ENCODE assay signal across 14 cellular contexts in the genomic region with DNA sequence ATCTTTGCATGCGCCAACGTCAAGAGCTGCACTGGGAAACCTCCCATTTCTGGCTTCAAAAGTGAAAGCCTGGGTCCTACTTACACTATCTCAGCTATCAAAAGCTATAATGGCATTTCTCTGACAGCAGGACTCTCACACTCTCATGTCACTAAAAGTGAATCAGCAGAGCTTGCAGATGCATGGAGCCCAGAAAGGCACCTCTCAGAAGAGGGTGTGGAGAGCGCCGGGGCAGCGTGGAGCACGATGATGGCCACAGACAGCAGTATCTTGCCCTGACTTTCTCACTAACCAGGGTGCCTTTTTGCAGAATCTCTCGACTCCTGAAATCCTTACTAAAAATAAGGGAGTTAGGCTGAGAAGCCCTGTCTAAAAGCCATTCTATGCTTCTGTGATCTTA.
A peak's percentile ranks its signal among the peaks of the same experiment; 100 is the strongest.
DNase-seq lines count a peak whose midpoint lies in the region; ATAC-seq, FAIRE-seq and TF ChIP-seq lines count a peak whose summit lies in the region.
"Had no signal": no experiment of that assay in that cellular context is flagged by ENCODE, and none has a peak within 500 bp of the region (broad histone marks: within the 10 kb centered on the region; RNA-seq: fewer than 3 reads in every experiment).

No MANE protein-coding gene starts in this region.

- peaks cover 21% of the 10 kb centered on the region for H3K4me1 Mint-ChIP-seq in GM23338
- H3K4me1 Mint-ChIP-seq in WTC11 = peaks cover 23% of the 10 kb centered on the region
- H3K4me1 Mint-ChIP-seq: CD4-positive, CD25-positive, alpha-beta regulatory T cell had no signal

- WGBS in GM23248 (ENCODE audit: low coverage in 1 of 2, low lambda C conversion rate in 2 of 2, missing lambda C conversion rate in 2 of 2), 2 experiments = 52 to 56% methylated on average over 7 of the region's 7 CpGs

- H3K36me3 Mint-ChIP-seq in GM23338 (ENCODE audit: low read depth) (peaks cover 68% of the 10 kb centered on the region), WTC11 (peaks cover 70% of the 10 kb centered on the region)
- H3K36me3 Mint-ChIP-seq: CD4-positive, CD25-positive, alpha-beta regulatory T cell had no signal

- H3K27ac Mint-ChIP-seq in GM23338 (peak overlapping the region; percentile 26; the same call in 1 of the 2 replicates), WTC11 (no peak overlapping the region)
- H3K27ac Mint-ChIP-seq: CD4-positive, CD25-positive, alpha-beta regulatory T cell had no signal

- H3K9me3 Mint-ChIP-seq in GM23338 (no peaks in the 10 kb centered on the region), WTC11 (no peaks in the 10 kb centered on the region)

- H3K79me2 ChIP-seq in GM23338 (replicated peaks; ENCODE audit: insufficient read depth) (0 out of 2 replicates have a peak, but pooled peaks cover 5% of the 10 kb centered on the region), GM23248 (ENCODE audit: insufficient read depth) (no peaks in the 10 kb centered on the region)

- H4K20me1 ChIP-seq in GM23338 (replicated peaks; ENCODE audit: insufficient read depth) = 0 out of 2 replicates have a peak, but pooled peaks cover 5% of the 10 kb centered on the region
- no peaks in the 10 kb centered on the region for H4K20me1 ChIP-seq in GM23248 (ENCODE audit: insufficient read depth)
- H4K20me1 ChIP-seq: BLaER1 treated with 17β-estradiol and CSF1 and Interleukin-3, amounts not matched to agents 10 nM and 100 nM had no signal

- intact Hi-C loops in left ventricle myocardium inferior (cut with micrococcal nuclease) = loop anchor here (10.0 kb wide), 1 partner anchor 64 kb away; no protein-coding TSS in a partner anchor

- no peak for TF ChIP-seq CTCF in GM23338 (conservative IDR thresholded peaks at IDR 0.05; ENCODE audit: low read depth in 2 of 2)
- TF ChIP-seq CTCF in WTC11 (IDR thresholded peaks at IDR 0.05) = no peak
- no peak for TF ChIP-seq CTCF in left ventricle myocardium inferior (IDR thresholded peaks at IDR 0.05; ENCODE audit: borderline replicate concordance)

- CTCF ChIA-PET in WTC11 (lab: Charles Lee) = no interaction called here

- H3K27me3 Mint-ChIP-seq in GM23338 (ENCODE audit: insufficient read depth, low read depth, poor library complexity) (peaks cover 3% of the 10 kb centered on the region), WTC11 (ENCODE audit: low read depth) (no peaks in the 10 kb centered on the region)
- H3K27me3 Mint-ChIP-seq: CD4-positive, CD25-positive, alpha-beta regulatory T cell had no signal

- H3K9me3 ChIP-seq in left ventricle myocardium inferior (replicated peaks) (no peaks in the 10 kb centered on the region), HAP-1 (no peaks in the 10 kb centered on the region), GM23248 (ENCODE audit: low read depth) (no peaks in the 10 kb centered on the region)
- H3K9me3 ChIP-seq: BLaER1 treated with 17β-estradiol and CSF1 and Interleukin-3, amounts not matched to agents 10 nM and 100 nM had no signal

- H3F3A ChIP-seq in GM23338 (replicated peaks; ENCODE audit: low read depth) (no peaks in the 10 kb centered on the region), GM23248 (ENCODE audit: insufficient read depth) (no peaks in the 10 kb centered on the region)

- no peak for DNase-seq in GM23338 (ENCODE audit: low spot score)
- DNase-seq in M059J (ENCODE audit: low read depth) = peak; percentile 21
- DNase-seq in WTC11 (ENCODE audit: low spot score) = no peak
- DNase-seq in left ventricle myocardium inferior = no peak
- DNase-seq in HAP-1 (ENCODE audit: low spot score in 2 of 2) = no peak
- no peak for DNase-seq in T-helper 1 cell
- no peak for DNase-seq in frontal cortex (ENCODE audit: low spot score in 2 of 2)
- DNase-seq in GM23248 = no peak
- DNase-seq: ACHN; CD4-positive, CD25-positive, alpha-beta regulatory T cell; DMS53; GF-D8 had no signal

- H3K27ac ChIP-seq in GM23338 (ENCODE audit: low read depth) = peak overlapping the region; percentile 1
- H3K27ac ChIP-seq in left ventricle myocardium inferior (replicated peaks) = no peak overlapping the region
- H3K27ac ChIP-seq in GM23248 = no peak overlapping the region
- H3K27ac ChIP-seq: BLaER1 treated with 17β-estradiol and CSF1 and Interleukin-3, amounts not matched to agents 10 nM and 100 nM; HL-60 had no signal

- ATAC-seq in GM23338 = peak; percentile 56
- ATAC-seq in WTC11 = peak; percentile 38

- H3K9ac ChIP-seq in GM23248 = no peak overlapping the region
- H3K9ac ChIP-seq: BLaER1 treated with 17β-estradiol and CSF1 and Interleukin-3, amounts not matched to agents 10 nM and 100 nM had no signal

- in situ Hi-C loops in HAP-1 (cut with MboI; ENCODE audit: low sequenced_read_pairs) (no loop called here), GM23248 (cut with MboI) (no loop called here)

- H3K4me1 ChIP-seq in GM23338 (ENCODE audit: insufficient read depth) = peaks cover 19% of the 10 kb centered on the region
- H3K4me1 ChIP-seq in left ventricle myocardium inferior = peaks cover 6% of the 10 kb centered on the region
- no peaks in the 10 kb centered on the region; the same call in 1 of the 2 replicates for H3K4me1 ChIP-seq in HAP-1
- H3K4me1 ChIP-seq in GM23248 (ENCODE audit: insufficient read depth) = no peaks in the 10 kb centered on the region
- H3K4me1 ChIP-seq: BLaER1 treated with 17β-estradiol and CSF1 and Interleukin-3, amounts not matched to agents 10 nM and 100 nM had no signal

- no peak for FAIRE-seq in frontal cortex (lab: Jason Lieb, UNC)

- no peaks in the 10 kb centered on the region for H3K27me3 ChIP-seq in GM23338 (ENCODE audit: insufficient read depth)
- H3K27me3 ChIP-seq in left ventricle myocardium inferior (ENCODE audit: low read depth) = no peaks in the 10 kb centered on the region
- no peaks in the 10 kb centered on the region for H3K27me3 ChIP-seq in HAP-1 (ENCODE audit: low read depth)
- H3K27me3 ChIP-seq in GM23248 (replicated peaks; ENCODE audit: insufficient read depth) = no peaks in the 10 kb centered on the region
- H3K27me3 ChIP-seq: BLaER1 treated with 17β-estradiol and CSF1 and Interleukin-3, amounts not matched to agents 10 nM and 100 nM had no signal

- no peak overlapping the region for H2AFZ ChIP-seq in GM23338
- no peak overlapping the region for H2AFZ ChIP-seq in GM23248

- H3K4me3 ChIP-seq in GM23338 = no peak overlapping the region
- peak overlapping the region; percentile 3 for H3K4me3 ChIP-seq in left ventricle myocardium inferior
- H3K4me3 ChIP-seq in HAP-1 = no peak overlapping the region
- H3K4me3 ChIP-seq in GM23248 = no peak overlapping the region
- H3K4me3 ChIP-seq: BLaER1 treated with 17β-estradiol and CSF1 and Interleukin-3, amounts not matched to agents 10 nM and 100 nM had no signal

- POLR2A ChIA-PET in WTC11 (lab: Charles Lee) = interaction anchor here (0.8 kb wide), 1 partner anchor 25 kb away, joined by 3 read pairs; no protein-coding TSS in a partner anchor

- H3K9me2 ChIP-seq in GM23338 (ENCODE audit: insufficient read depth) (no peaks in the 10 kb centered on the region), GM23248 (ENCODE audit: insufficient read depth) (no peaks in the 10 kb centered on the region)

- H3K4me3 Mint-ChIP-seq in GM23338 = no peak overlapping the region
- no peak overlapping the region for H3K4me3 Mint-ChIP-seq in WTC11
- H3K4me3 Mint-ChIP-seq: CD4-positive, CD25-positive, alpha-beta regulatory T cell had no signal

- H3K4me2 ChIP-seq in GM23338 = no peak overlapping the region
- H3K4me2 ChIP-seq in GM23248 (ENCODE audit: unreplicated experiment) = no peak overlapping the region
- H3K4me2 ChIP-seq: BLaER1 treated with 17β-estradiol and CSF1 and Interleukin-3, amounts not matched to agents 10 nM and 100 nM had no signal

- H3K36me3 ChIP-seq in GM23338 (ENCODE audit: insufficient read depth) (peaks cover 9% of the 10 kb centered on the region; the same call in 1 of the 2 replicates), left ventricle myocardium inferior (no peaks in the 10 kb centered on the region), HAP-1 (replicated peaks) (no peaks in the 10 kb centered on the region; the same call in 1 of the 2 replicates), GM23248 (ENCODE audit: low read depth) (no peaks in the 10 kb centered on the region)
- H3K36me3 ChIP-seq: BLaER1 treated with 17β-estradiol and CSF1 and Interleukin-3, amounts not matched to agents 10 nM and 100 nM had no signal

TF ChIP-seq in GM23338, 12 proteins besides CTCF, POLR2A, EP300 and RAD21:
- no peak for TF ChIP-seq POLR2AphosphoS5 (IDR thresholded peaks at IDR 0.05; ENCODE audit: low read depth)
- TF ChIP-seq STAT1 (IDR thresholded peaks at IDR 0.05; ENCODE audit: unreplicated experiment) = no peak
- no peak for TF ChIP-seq NANOG (IDR thresholded peaks at IDR 0.05; ENCODE audit: borderline replicate concordance)
- no peak for TF ChIP-seq JUNB (IDR thresholded peaks at IDR 0.05; ENCODE audit: unreplicated experiment)
TF ChIP-seq in GM23338: peak in this region for 0.

TF ChIP-seq in WTC11, 78 proteins besides CTCF, POLR2A, EP300 and RAD21:
- TF ChIP-seq TCF7 (CRISPR knock-in tag; IDR thresholded peaks at IDR 0.05; ENCODE audit: low read depth) (no peak), RELA (CRISPR knock-in tag; IDR thresholded peaks at IDR 0.05; ENCODE audit: borderline replicate concordance) (no peak), ELF4 (CRISPR knock-in tag; IDR thresholded peaks at IDR 0.05; ENCODE audit: low read depth) (no peak), ZNF121 (CRISPR knock-in tag; IDR thresholded peaks at IDR 0.05) (no peak), ATF1 (CRISPR knock-in tag; IDR thresholded peaks at IDR 0.05) (no peak)
